Comparison of ENCODE assay signal across 8 cellular contexts in the genomic region with DNA sequence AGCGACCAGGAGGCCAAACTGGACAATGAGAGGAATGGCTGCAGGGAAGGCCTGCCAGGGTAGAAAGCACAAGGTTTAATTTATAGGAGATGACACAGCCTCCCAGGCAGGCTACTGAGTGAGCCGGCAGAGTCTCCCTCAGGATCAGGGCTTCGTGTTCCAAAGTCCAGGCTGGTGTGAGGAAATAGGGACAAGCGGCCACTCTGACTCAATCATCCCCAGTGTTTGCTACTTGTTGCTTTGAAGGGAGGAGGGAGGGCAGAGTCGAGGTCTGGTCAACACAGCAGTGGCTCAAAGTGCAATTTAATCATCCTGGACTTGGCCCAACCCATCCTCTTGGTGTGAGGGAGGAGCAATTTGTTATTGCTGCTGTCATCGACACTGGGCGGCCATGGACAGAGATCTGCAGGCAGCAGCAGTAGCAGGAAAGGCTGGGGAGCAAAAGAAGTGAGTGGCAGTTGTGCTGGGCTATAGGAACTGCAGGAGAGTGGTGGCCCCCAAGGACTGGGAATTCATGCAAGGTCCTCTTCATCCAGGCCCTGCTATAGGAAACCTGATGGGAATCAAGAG. TPM values are rescaled to one million over a fixed set of nuclear protein-coding genes. Genes with fewer than 3 reads are reported as not detected.
DNase-seq lines count a peak whose midpoint lies in the region; ATAC-seq and TF ChIP-seq lines count a peak whose summit lies in the region.
"Had no signal": no experiment of that assay in that cellular context is flagged by ENCODE, and none has a peak within 500 bp of the region (broad histone marks: within the 10 kb centered on the region; RNA-seq: fewer than 3 reads in every experiment).

No MANE protein-coding gene starts in this region.

- TF ChIP-seq CTCF in Peyer's patch (IDR thresholded peaks at IDR 0.05) (no peak), tibial artery (IDR thresholded peaks at IDR 0.05) (no peak)

- DNase-seq in Peyer's patch = peak in 2 of 3 donors; percentile 84 to 89
- peak; percentile 72 to 83 (median 80) for DNase-seq in right cardiac atrium
- DNase-seq in tibial artery = peak; percentile 88 to 89
- DNase-seq in KBM-7 = no peak
- DNase-seq in NCI-H345 (lab: John Stamatoyannopoulos, UW) = no peak
- no peak for DNase-seq in NCI-H1092 treated with DMSO at 0.1 percent for 48 hours (lab: John Stamatoyannopoulos, UW)

- intact Hi-C loops in right cardiac atrium (cut with DNase I) = no loop called here
- intact Hi-C loops in tibial artery (cut with DNase I; ENCODE audit: low total_unique reads) = no loop called here

- H3K4me1 ChIP-seq in Peyer's patch = peaks cover 0 to 8% (median 3%) of the 10 kb centered on the region in 4 donors
- H3K4me1 ChIP-seq in right cardiac atrium (ENCODE audit: control insufficient read depth, insufficient read depth, low read length) = no peaks in the 10 kb centered on the region
- H3K4me1 ChIP-seq in tibial artery = peaks cover 0 to 60% (median 18%) of the 10 kb centered on the region in 4 donors

- H3K27ac ChIP-seq in Peyer's patch (peak overlapping the region in 3 of 4 donors; percentile 49 to 83 (median 65)), right cardiac atrium (ENCODE audit: low read length) (peak overlapping the region; percentile 64), tibial artery (peak overlapping the region; percentile 36 to 46)

- TF ChIP-seq POLR2A in Peyer's patch (IDR thresholded peaks at IDR 0.05) = peak in 1 of 2 donors; percentile 21

- no peak overlapping the region for H3K4me3 ChIP-seq in Peyer's patch
- H3K4me3 ChIP-seq in right cardiac atrium (ENCODE audit: low read length) = no peak overlapping the region
- no peak overlapping the region for H3K4me3 ChIP-seq in tibial artery

- H3K36me3 ChIP-seq in Peyer's patch (no peaks in the 10 kb centered on the region), tibial artery (no peaks in the 10 kb centered on the region)

- 35% methylated on average over 7 of the region's 7 CpGs for WGBS in right cardiac atrium

- in situ Hi-C loops in KBM-7 (cut with MboI; ENCODE audit: low pct_unique_long_range_greater_than_20kb, low sequenced_read_pairs) = no loop called here

- H3K27me3 ChIP-seq in Peyer's patch (no peaks in the 10 kb centered on the region), right cardiac atrium (ENCODE audit: control insufficient read depth, insufficient read depth) (no peaks in the 10 kb centered on the region), tibial artery (no peaks in the 10 kb centered on the region)

- no peaks in the 10 kb centered on the region for H3K9me3 ChIP-seq in Peyer's patch
- H3K9me3 ChIP-seq in right cardiac atrium (ENCODE audit: control insufficient read depth, low read length) = no peaks in the 10 kb centered on the region
- no peaks in the 10 kb centered on the region for H3K9me3 ChIP-seq in tibial artery

- peak; percentile 2 for ATAC-seq in GM21619 (IDR thresholded peaks at IDR 0.05; ENCODE audit: unreplicated experiment)
- peak; percentile 92 to 93 for ATAC-seq in right cardiac atrium

RNA-seq across cellular contexts. Expression of a gene that starts 27.5 kb away (rescaled TPM):
- total RNA-seq in Peyer's patch = 1 to 10 TPM in 1 of 4 donors, under 1 TPM in 1, not detected in 2; 0.40 to 3.3 TPM
- total RNA-seq in right cardiac atrium = 1 to 10 TPM; 2.0 to 4.4 (median 2.8) TPM
- 1.1 TPM for polyA plus RNA-seq in right cardiac atrium
- total RNA-seq: T-helper 2 cell treated with Interferon-gamma antibody and Interleukin-4, amounts not matched to agents 100 ng/mL and 5 ng/mL, for 36 hours had no signal

Comparison
In these comparisons a context has a peak if more than half of its experiments do, and no peak if none do; other contexts are left out.
1. DNase-seq: peak in Peyer's patch (2 of 3), right cardiac atrium (3 of 3) and tibial artery (2 of 2); none in KBM-7 (single experiment), NCI-H345 (single experiment) and NCI-H1092 treated with DMSO at 0.1 percent for 48 hours (single experiment).
2. Peak in every context shown above with its lines, with median percentiles within 50 percentile points of each other: H3K27ac ChIP-seq.